ENCODE assay signal across 22 cellular contexts in genomic region chr7:19899517-19899916, GRCh38.
DNase-seq lines count a peak whose midpoint lies in the region; ATAC-seq and TF ChIP-seq lines count a peak whose summit lies in the region.
"Had no signal": no experiment of that assay in that cellular context is flagged by ENCODE, and none has a peak within 500 bp of the region (broad histone marks: within the 10 kb centered on the region; RNA-seq: fewer than 3 reads in every experiment).

No MANE protein-coding gene starts in this region.

- no peaks in the 10 kb centered on the region for H3K36me3 Mint-ChIP-seq in CD8-positive, alpha-beta T cell

- H4K8ac ChIP-seq in trophoblast cell (ENCODE audit: low read depth, low read length) = no peak overlapping the region

- no peak overlapping the region for H2AFZ ChIP-seq in trophoblast cell (ENCODE audit: insufficient read depth, low read length, poor library complexity)

- H3K4me3 Mint-ChIP-seq in CD8-positive, alpha-beta T cell = no peak overlapping the region
- H3K4me3 Mint-ChIP-seq: activated CD4-positive, alpha-beta T cell treated with anti-CD3 and anti-CD28 coated beads, Interleukin-2, amount 10 ng/mL, durations not matched to agents 24 days and 14 days; dendritic cell treated with granulocyte-macrophage colony-stimulating factor and Interleukin-4, amounts not matched to agents 40 ng/mL and 50 ng/mL, for 4 days; H9 had no signal

- H3K27me3 Mint-ChIP-seq in CD8-positive, alpha-beta T cell (ENCODE audit: low read depth) = no peaks in the 10 kb centered on the region
- H3K27me3 Mint-ChIP-seq: activated CD4-positive, alpha-beta T cell treated with anti-CD3 and anti-CD28 coated beads, Interleukin-2, amount 10 ng/mL, durations not matched to agents 24 days and 14 days; dendritic cell treated with granulocyte-macrophage colony-stimulating factor and Interleukin-4, amounts not matched to agents 40 ng/mL and 50 ng/mL, for 4 days had no signal

- peak; percentile 58 for ATAC-seq in left lung
- no peak for ATAC-seq in CD8-positive, alpha-beta T cell
- ATAC-seq in GM19328 (IDR thresholded peaks at IDR 0.05; ENCODE audit: unreplicated experiment) = no peak
- ATAC-seq: body of pancreas, left colon, right lobe of liver had no signal

- no peak overlapping the region for H2BK120ac ChIP-seq in trophoblast cell (ENCODE audit: insufficient read depth, low read length, poor library complexity)

- H3K18ac ChIP-seq in trophoblast cell (ENCODE audit: low read length) = no peak overlapping the region

- WGBS in trophoblast cell (ENCODE audit: extremely low coverage, insufficient coverage, insufficient read length) = no CpG with 5 or more reads among the region's 3 CpGs

- H4K12ac ChIP-seq in trophoblast cell (ENCODE audit: low read depth, low read length) = no peak overlapping the region

- H2AK5ac ChIP-seq in trophoblast cell (ENCODE audit: low read length) = no peak overlapping the region

- no peak overlapping the region for H2BK12ac ChIP-seq in trophoblast cell (ENCODE audit: low read length)

- H3K79me2 ChIP-seq in trophoblast cell (ENCODE audit: control insufficient read depth, insufficient read depth, low read length, poor library complexity) = no peaks in the 10 kb centered on the region

- H3K9me3 ChIP-seq in left lung (peaks cover 0 to 16% of the 10 kb centered on the region in 2 donors), trophoblast cell (ENCODE audit: insufficient read depth, low read depth, low read length) (no peaks in the 10 kb centered on the region)
- H3K9me3 ChIP-seq in CD8-positive, alpha-beta T cell (ENCODE audit: low read length) = no peaks in the 10 kb centered on the region
- H3K9me3 ChIP-seq: neutrophil, right lobe of liver had no signal

- H4K91ac ChIP-seq in trophoblast cell (ENCODE audit: low read depth, low read length) = no peak overlapping the region

- no peak for TF ChIP-seq CTCF in AG10803 (conservative IDR thresholded peaks at IDR 0.05; ENCODE audit: low read length)
- TF ChIP-seq CTCF in epithelial cell of esophagus (IDR thresholded peaks at IDR 0.05; ENCODE audit: insufficient read depth, low read depth, low read length, missing control alignments) = no peak
- no peak for TF ChIP-seq CTCF in left lung (IDR thresholded peaks at IDR 0.05)
- no peak for TF ChIP-seq CTCF in CD8-positive, alpha-beta T cell (IDR thresholded peaks at IDR 0.05)

- no peak overlapping the region for H3K23ac ChIP-seq in trophoblast cell (ENCODE audit: low read length)

- no peaks in the 10 kb centered on the region for H3K27me3 ChIP-seq in left lung
- no peaks in the 10 kb centered on the region for H3K27me3 ChIP-seq in trophoblast cell (ENCODE audit: insufficient read depth, low read length)
- H3K27me3 ChIP-seq in CD8-positive, alpha-beta T cell (ENCODE audit: insufficient read depth, low read length) = no peaks in the 10 kb centered on the region
- H3K27me3 ChIP-seq: body of pancreas, neutrophil, right lobe of liver had no signal

- H3K4ac ChIP-seq in trophoblast cell (ENCODE audit: low read depth, low read length) = no peak overlapping the region

- no peaks in the 10 kb centered on the region for H3K36me3 ChIP-seq in left lung
- H3K36me3 ChIP-seq in trophoblast cell (ENCODE audit: control insufficient read depth in 1 of 2, insufficient read depth in 2 of 2, low read length in 2 of 2) = no peaks in the 10 kb centered on the region
- H3K36me3 ChIP-seq in CD8-positive, alpha-beta T cell (ENCODE audit: insufficient read depth, low read length) = no peaks in the 10 kb centered on the region
- H3K36me3 ChIP-seq: neutrophil, right lobe of liver had no signal

- CTCF ChIA-PET in CD8-positive, alpha-beta T cell (lab: Charles Lee) = no interaction called here

- H2BK5ac ChIP-seq in trophoblast cell (ENCODE audit: low read depth, low read length, poor library complexity) = no peak overlapping the region

- intact Hi-C loops in left lung (cut with DNase I) = no loop called here
- intact Hi-C loops in CD8-positive, alpha-beta T cell (cut with DNase I, micrococcal nuclease) = no loop called here

- H3K9ac ChIP-seq in trophoblast cell (ENCODE audit: low read length) = no peak overlapping the region

- DNase-seq in AG10803 (ENCODE audit: low read depth) (peak; percentile 86), NCI-H146 treated with DMSO at 0.1 percent for 48 hours (lab: John Stamatoyannopoulos, UW; ENCODE audit: unreplicated experiment) (peak; percentile 14), epithelial cell of esophagus (ENCODE audit: low read depth) (peak; percentile 10), left lung (no peak), trophoblast cell (no peak)
- no peak for DNase-seq in stimulated activated CD8-positive, alpha-beta memory T cell treated with anti-CD3 and anti-CD28 coated beads, Interleukin-4, amount 100 ng/mL, for 48 hours
- no peak for DNase-seq in CD8-positive, alpha-beta T cell
- DNase-seq: activated CD4-positive, alpha-beta T cell treated with anti-CD3 and anti-CD28 coated beads, Interleukin-2, amount 10 ng/mL, durations not matched to agents 24 days and 14 days; activated naive CD4-positive, alpha-beta T cell; erythroblast; GF-D8; H9; hypothalamus; left colon; midbrain; NCI-H1694; NCI-H2227 treated with DMSO at 0.1 percent for 48 hours; right lobe of liver had no signal

- POLR2A ChIA-PET in CD8-positive, alpha-beta T cell (lab: Charles Lee) = no interaction called here

- H3K4me2 ChIP-seq in trophoblast cell (ENCODE audit: low read length) = no peak overlapping the region

- H3K27ac ChIP-seq in left lung = no peak overlapping the region
- H3K27ac ChIP-seq in trophoblast cell (ENCODE audit: low read depth, low read length) = no peak overlapping the region
- H3K27ac ChIP-seq in CD8-positive, alpha-beta T cell (ENCODE audit: low read depth, low read length) = no peak overlapping the region
- H3K27ac ChIP-seq: body of pancreas, neutrophil, right lobe of liver had no signal

- no peak overlapping the region for H3K27ac Mint-ChIP-seq in CD8-positive, alpha-beta T cell
- H3K27ac Mint-ChIP-seq: activated CD4-positive, alpha-beta T cell treated with anti-CD3 and anti-CD28 coated beads, Interleukin-2, amount 10 ng/mL, durations not matched to agents 24 days and 14 days; dendritic cell treated with granulocyte-macrophage colony-stimulating factor and Interleukin-4, amounts not matched to agents 40 ng/mL and 50 ng/mL, for 4 days; H9 had no signal

- H3K4me1 ChIP-seq in left lung (no peaks in the 10 kb centered on the region), trophoblast cell (ENCODE audit: control insufficient read depth in 1 of 2, insufficient read depth in 2 of 2, low read length in 2 of 2) (no peaks in the 10 kb centered on the region)
- H3K4me1 ChIP-seq in CD8-positive, alpha-beta T cell (ENCODE audit: insufficient read depth, low read length) = no peaks in the 10 kb centered on the region
- H3K4me1 ChIP-seq: body of pancreas, right lobe of liver had no signal

- no peaks in the 10 kb centered on the region for H3K79me1 ChIP-seq in trophoblast cell (ENCODE audit: low read length)

- no peak overlapping the region for H3K14ac ChIP-seq in trophoblast cell (ENCODE audit: low read length)

- H3K9me3 Mint-ChIP-seq in CD8-positive, alpha-beta T cell = peaks cover 13% of the 10 kb centered on the region

- no peaks in the 10 kb centered on the region for H3K4me1 Mint-ChIP-seq in CD8-positive, alpha-beta T cell (ENCODE audit: low read depth)
- H3K4me1 Mint-ChIP-seq: activated CD4-positive, alpha-beta T cell treated with anti-CD3 and anti-CD28 coated beads, Interleukin-2, amount 10 ng/mL, durations not matched to agents 24 days and 14 days; H9 had no signal

- H3K4me3 ChIP-seq in AG10803 (ENCODE audit: low read length) (no peak overlapping the region), epithelial cell of esophagus (ENCODE audit: low read length) (no peak overlapping the region), left lung (no peak overlapping the region), trophoblast cell (ENCODE audit: low read depth, low read length) (no peak overlapping the region)
- no peak overlapping the region for H3K4me3 ChIP-seq in CD8-positive, alpha-beta T cell (ENCODE audit: low read depth, low read length)
- H3K4me3 ChIP-seq: body of pancreas, right lobe of liver had no signal

Comparison
In these comparisons a context has a peak if more than half of its experiments do, and no peak if none do; other contexts are left out.
1. DNase-seq: peak in AG10803 (single experiment), NCI-H146 treated with DMSO at 0.1 percent for 48 hours (single experiment) and epithelial cell of esophagus (single experiment); none in left lung (0 of 2), stimulated activated CD8-positive, alpha-beta memory T cell treated with anti-CD3 and anti-CD28 coated beads, Interleukin-4, amount 100 ng/mL, for 48 hours (single experiment), trophoblast cell (0 of 2) and CD8-positive, alpha-beta T cell (0 of 7).